In genomic region chr10:63502832-63503231, GRCh38 we compare ENCODE assay signal across 1 cellular context.
A peak's percentile ranks its signal among the peaks of the same experiment; 100 is the strongest.
TF ChIP-seq lines count a peak whose summit lies in the region.

No MANE protein-coding gene starts in this region.

TF ChIP-seq in H1, 55 proteins besides CTCF, POLR2A, EP300 and RAD21:
- TF ChIP-seq KDM1A (IDR thresholded peaks at IDR 0.05; ENCODE audit: borderline replicate concordance, low read length): peak; percentile 74; the same call in 1 of the 2 replicates
- no peak for TF ChIP-seq GTF2F1 (IDR thresholded peaks at IDR 0.05; ENCODE audit: borderline replicate concordance, low read depth, low read length)
